19 cellular contexts compared by ENCODE assay signal in genomic region chr15:39504812-39505211, GRCh38.
DNase-seq lines count a peak whose midpoint lies in the region; ATAC-seq, FAIRE-seq and TF ChIP-seq lines count a peak whose summit lies in the region.
"Had no signal": no experiment of that assay in that cellular context is flagged by ENCODE, and none has a peak within 500 bp of the region (broad histone marks: within the 10 kb centered on the region; RNA-seq: fewer than 3 reads in every experiment).

No MANE protein-coding gene starts in this region.

- no peaks in the 10 kb centered on the region for H3K9me3 ChIP-seq in mesenchymal stem cell (ENCODE audit: control insufficient read depth, low read length)

- H2BK12ac ChIP-seq in mesenchymal stem cell (ENCODE audit: low read length in 2 of 2), result no peak overlapping the region

- no peak overlapping the region for H4K8ac ChIP-seq in mesenchymal stem cell (ENCODE audit: low read length)

- TF ChIP-seq CTCF in AG09319 (IDR thresholded peaks at IDR 0.05; ENCODE audit: low read depth, low read length) (no peak), chondrocyte (IDR thresholded peaks at IDR 0.05) (no peak)

- H3K4me3 Mint-ChIP-seq in chondrocyte (ENCODE audit: unreplicated experiment), result no peak overlapping the region
- no peak overlapping the region for H3K4me3 Mint-ChIP-seq in effector memory CD8-positive, alpha-beta T cell
- H3K4me3 Mint-ChIP-seq: B cell; dendritic cell treated with granulocyte-macrophage colony-stimulating factor and Interleukin-4, amounts not matched to agents 40 ng/mL and 50 ng/mL, for 4 days; T-helper 17 cell had no signal

- no peaks in the 10 kb centered on the region for H3K27me3 Mint-ChIP-seq in chondrocyte (ENCODE audit: low read depth)
- peaks cover 16 to 24% of the 10 kb centered on the region in 2 donors for H3K27me3 Mint-ChIP-seq in effector memory CD8-positive, alpha-beta T cell

- no peak for TF ChIP-seq POLR2A in H54 (IDR thresholded peaks at IDR 0.05; ENCODE audit: low read depth, low read length)

- no peak overlapping the region for H2BK15ac ChIP-seq in mesenchymal stem cell (ENCODE audit: low read depth, poor library complexity, severe bottlenecking)

- H3K36me3 Mint-ChIP-seq in chondrocyte (ENCODE audit: low read depth), result no peaks in the 10 kb centered on the region
- no peaks in the 10 kb centered on the region for H3K36me3 Mint-ChIP-seq in effector memory CD8-positive, alpha-beta T cell (ENCODE audit: insufficient read depth)

- no peak overlapping the region for H3K18ac ChIP-seq in mesenchymal stem cell (ENCODE audit: low read depth in 1 of 2, low read length in 2 of 2)

- peak overlapping the region; percentile 62 for H3K9ac ChIP-seq in mesenchymal stem cell (ENCODE audit: low read length)

- H3K9me3 Mint-ChIP-seq in chondrocyte (ENCODE audit: low read depth), result no peaks in the 10 kb centered on the region
- H3K9me3 Mint-ChIP-seq in effector memory CD8-positive, alpha-beta T cell, result no peaks in the 10 kb centered on the region
- H3K9me3 Mint-ChIP-seq: dendritic cell treated with granulocyte-macrophage colony-stimulating factor and Interleukin-4, amounts not matched to agents 40 ng/mL and 50 ng/mL, for 4 days had no signal

- no peak overlapping the region for H3K27ac ChIP-seq in mesenchymal stem cell (ENCODE audit: low read length, poor library complexity, severe bottlenecking)
- H3K27ac ChIP-seq: RWPE1 had no signal

- 24% methylated on average over 1 of the region's 1 CpG for WGBS in mesenchymal stem cell

- FAIRE-seq in H54 (lab: Jason Lieb, UNC), result no peak
- FAIRE-seq: HTR-8/SVneo had no signal

- H2AFZ ChIP-seq in mesenchymal stem cell (ENCODE audit: low read depth, low read length), result no peak overlapping the region

- H3K4me3 ChIP-seq in mesenchymal stem cell (ENCODE audit: insufficient read depth in 1 of 2, low read depth in 1 of 2, low read length in 2 of 2), result no peak overlapping the region

- no peak overlapping the region for H3K14ac ChIP-seq in mesenchymal stem cell (ENCODE audit: low read length in 2 of 2)

- DNase-seq in AG09319 (ENCODE audit: extremely low read depth, low read depth) (peak; percentile 78), NCI-H226 (peak; percentile 34), chondrocyte (ENCODE audit: low spot score) (no peak), mesenchymal stem cell (peak; percentile 89), NCI-H82 (lab: John Stamatoyannopoulos, UW) (no peak), H54 (ENCODE audit: insufficient read length, low spot score) (no peak)
- no peak for DNase-seq in effector memory CD8-positive, alpha-beta T cell
- DNase-seq: activated T-cell treated with anti-CD3 and anti-CD28 coated beads, Interleukin-2, amount 50 U/mL, for 48 hours; glutamatergic neuron; islet precursor cell; NCI-H2081 treated with DMSO at 0.1 percent for 48 hours; NCI-H774; stimulated activated CD4-positive, alpha-beta T cell treated with anti-CD3 and anti-CD28 coated beads, Interleukin-12 subunit alpha, Interleukin-12 subunit beta, amount 100 ng/mL, for 4 hours; T-helper 17 cell had no signal

- H3K4me1 ChIP-seq in mesenchymal stem cell (ENCODE audit: control insufficient read depth, insufficient read depth, low read depth, low read length), result peaks cover 4% of the 10 kb centered on the region

- no peak overlapping the region for H3K4ac ChIP-seq in mesenchymal stem cell (ENCODE audit: low read depth in 1 of 2, low read length in 2 of 2)

- H3K4me2 ChIP-seq in mesenchymal stem cell (ENCODE audit: low read length, poor library complexity, severe bottlenecking), result no peak overlapping the region

- H2BK120ac ChIP-seq in mesenchymal stem cell (ENCODE audit: low read depth, low read length), result no peak overlapping the region

- H3K79me1 ChIP-seq in mesenchymal stem cell (replicated peaks; ENCODE audit: low read length, poor library complexity, severe bottlenecking), result no peaks in the 10 kb centered on the region

- ATAC-seq in effector memory CD8-positive, alpha-beta T cell (replicated peaks), result no peak
- ATAC-seq in GM21360 (IDR thresholded peaks at IDR 0.05; ENCODE audit: unreplicated experiment), result no peak
- ATAC-seq: T-helper 17 cell had no signal

- no peak overlapping the region for H2BK5ac ChIP-seq in mesenchymal stem cell (ENCODE audit: low read depth, low read length, poor library complexity, severe bottlenecking)

- H3K27me3 ChIP-seq in mesenchymal stem cell (ENCODE audit: control insufficient read depth in 1 of 2, insufficient read depth in 1 of 2, low read length in 2 of 2), result no peaks in the 10 kb centered on the region

- peaks cover 49% of the 10 kb centered on the region for H3K4me1 Mint-ChIP-seq in chondrocyte (ENCODE audit: low read depth)
- H3K4me1 Mint-ChIP-seq in effector memory CD8-positive, alpha-beta T cell (ENCODE audit: low read depth in 2 of 2), result peaks cover 0 to 2% of the 10 kb centered on the region in 2 donors
- H3K4me1 Mint-ChIP-seq: B cell, T-helper 17 cell had no signal

- H2AK5ac ChIP-seq in mesenchymal stem cell (ENCODE audit: low read length, severe bottlenecking), result no peak overlapping the region

- H3K23ac ChIP-seq in mesenchymal stem cell (ENCODE audit: low read length in 2 of 2), result no peak overlapping the region

- no peak overlapping the region for H4K91ac ChIP-seq in mesenchymal stem cell (ENCODE audit: low read length)

- H3K27ac Mint-ChIP-seq in chondrocyte (ENCODE audit: unreplicated experiment), result peak overlapping the region; percentile 4
- H3K27ac Mint-ChIP-seq in effector memory CD8-positive, alpha-beta T cell, result no peak overlapping the region
- H3K27ac Mint-ChIP-seq: B cell; dendritic cell treated with granulocyte-macrophage colony-stimulating factor and Interleukin-4, amounts not matched to agents 40 ng/mL and 50 ng/mL, for 4 days; T-helper 17 cell had no signal

- no peaks in the 10 kb centered on the region for H3K36me3 ChIP-seq in mesenchymal stem cell (ENCODE audit: control insufficient read depth in 1 of 2, insufficient read depth in 2 of 2, low read depth in 1 of 2, low read length in 2 of 2)

Comparison
In these comparisons a context has a peak if more than half of its experiments do, and no peak if none do; other contexts are left out.
1. DNase-seq: peak in AG09319 (single experiment), NCI-H226 (single experiment) and mesenchymal stem cell (single experiment); none in chondrocyte (single experiment), effector memory CD8-positive, alpha-beta T cell (0 of 3), NCI-H82 (single experiment) and H54 (single experiment).